Comparison of ENCODE assay signal across 9 cellular contexts in the genomic region with DNA sequence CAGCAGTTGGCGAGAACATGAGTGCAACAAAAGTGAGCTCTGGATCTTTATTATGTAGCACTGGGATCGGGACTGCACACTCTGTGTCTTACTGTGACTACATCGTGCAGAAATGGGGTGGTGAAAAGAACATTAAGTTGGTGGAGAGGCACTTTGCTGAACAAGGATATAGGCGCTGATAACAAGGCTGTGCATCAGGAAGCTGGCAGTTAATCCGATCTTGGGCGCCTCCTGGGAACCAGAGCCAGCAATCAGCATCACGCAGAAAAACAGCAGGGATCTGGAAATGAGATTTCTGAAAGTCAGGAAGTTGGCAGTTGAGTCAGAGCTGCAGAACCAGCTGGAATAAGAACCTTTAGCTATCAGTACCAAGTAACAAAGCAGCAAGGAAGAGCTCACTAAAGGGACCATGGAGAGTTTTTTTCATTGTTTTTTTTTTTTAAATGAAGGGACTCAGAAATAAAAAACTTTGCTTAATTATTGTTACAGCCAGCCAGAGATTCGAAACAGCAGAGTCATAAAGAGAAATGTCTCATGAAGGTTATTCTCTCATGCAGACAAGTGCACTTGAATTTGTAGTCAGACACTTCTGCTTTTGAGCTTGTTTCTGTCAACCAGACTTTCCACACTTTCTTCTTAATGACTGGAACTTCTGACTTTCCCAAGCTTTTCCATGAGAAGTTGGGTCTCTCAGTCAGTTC. TPM values are rescaled to one million over a fixed set of nuclear protein-coding genes. Genes with fewer than 3 reads are reported as not detected.
DNase-seq lines count a peak whose midpoint lies in the region; TF ChIP-seq lines count a peak whose summit lies in the region.
"Had no signal": no experiment of that assay in that cellular context is flagged by ENCODE, and none has a peak within 500 bp of the region (broad histone marks: within the 10 kb centered on the region; RNA-seq: fewer than 3 reads in every experiment).

No MANE protein-coding gene starts in this region.

- H3K4me1 ChIP-seq in H9 (ENCODE audit: insufficient read depth, low read length) (peaks cover 12% of the 10 kb centered on the region), iPS DF 6.9 (ENCODE audit: control insufficient read depth, insufficient read depth, low read length) (peaks cover 4% of the 10 kb centered on the region)

- peaks cover 3 to 27% of the 10 kb centered on the region in 2 experiments; a peak in 4 of 5 replicates for H3K9me3 Mint-ChIP-seq in H9
- H3K9me3 Mint-ChIP-seq in activated CD4-positive, alpha-beta T cell treated with anti-CD3 and anti-CD28 coated beads, Interleukin-2, amount 10 ng/mL, durations not matched to agents 24 days and 14 days = no peaks in the 10 kb centered on the region

- no peak overlapping the region for H4K5ac ChIP-seq in H9 (ENCODE audit: insufficient read length, low read depth, low read length)

- no peak overlapping the region for H3K18ac ChIP-seq in H9 (ENCODE audit: insufficient read length, low read depth, low read length)

- H2BK5ac ChIP-seq in H9 (ENCODE audit: insufficient read length, low read length) = no peak overlapping the region

- H3K27me3 Mint-ChIP-seq in H9 (ENCODE audit: low read depth) = peaks cover 3% of the 10 kb centered on the region; the same call in 1 of the 2 replicates
- peaks cover 7% of the 10 kb centered on the region for H3K27me3 Mint-ChIP-seq in activated CD4-positive, alpha-beta T cell treated with anti-CD3 and anti-CD28 coated beads, Interleukin-2, amount 10 ng/mL, durations not matched to agents 24 days and 14 days

- H2BK12ac ChIP-seq in H9 (ENCODE audit: insufficient read length, low read depth, low read length) = no peak overlapping the region

- H3K27ac Mint-ChIP-seq in H9 = peak overlapping the region; percentile 12 to 85 (median 59); a peak in 6 of 7 replicates
- no peak overlapping the region for H3K27ac Mint-ChIP-seq in activated CD4-positive, alpha-beta T cell treated with anti-CD3 and anti-CD28 coated beads, Interleukin-2, amount 10 ng/mL, durations not matched to agents 24 days and 14 days

- intact Hi-C loops in activated CD4-positive, alpha-beta T cell treated with anti-CD3 and anti-CD28 coated beads, Interleukin-2, amount 10 ng/mL, durations not matched to agents 24 days and 14 days (cut with micrococcal nuclease) = no loop called here

- H3K23me2 ChIP-seq in H9 (ENCODE audit: insufficient read length, low read depth, low read length, poor library complexity, severe bottlenecking) = no peaks in the 10 kb centered on the region

- no peak overlapping the region for H3K23ac ChIP-seq in H9 (ENCODE audit: insufficient read length, low read depth, low read length)

- peak overlapping the region in 1 of 2 experiments; percentile 7; a peak in 2 of 5 replicates for H3K4me3 Mint-ChIP-seq in H9
- no peak overlapping the region for H3K4me3 Mint-ChIP-seq in activated CD4-positive, alpha-beta T cell treated with anti-CD3 and anti-CD28 coated beads, Interleukin-2, amount 10 ng/mL, durations not matched to agents 24 days and 14 days

- peak overlapping the region; percentile 12 for H3K4me2 ChIP-seq in H9 (ENCODE audit: insufficient read depth, insufficient read length, low read length)

- H3K27ac ChIP-seq in H9 (ENCODE audit: insufficient read length, low read depth, low read length) (no peak overlapping the region), iPS DF 6.9 (ENCODE audit: low read length) (no peak overlapping the region)
- H3K27ac ChIP-seq: neutrophil had no signal

- no peaks in the 10 kb centered on the region; the same call in 1 of the 2 replicates for H3K27me3 ChIP-seq in H9 (ENCODE audit: insufficient read depth, low read length)
- H3K27me3 ChIP-seq in iPS DF 6.9 (ENCODE audit: control insufficient read depth, insufficient read depth, low read length) = no peaks in the 10 kb centered on the region; the same call in 1 of the 2 replicates
- H3K27me3 ChIP-seq: neutrophil had no signal

- no peaks in the 10 kb centered on the region for H3K79me1 ChIP-seq in H9 (ENCODE audit: insufficient read depth, low read depth, low read length, poor library complexity, severe bottlenecking)

- no peaks in the 10 kb centered on the region for H3K9me3 ChIP-seq in H9 (ENCODE audit: control insufficient read depth, low read depth, low read length)
- no peaks in the 10 kb centered on the region for H3K9me3 ChIP-seq in iPS DF 6.9 (ENCODE audit: control insufficient read depth, insufficient read depth, low read length)
- H3K9me3 ChIP-seq: neutrophil had no signal

- no peak overlapping the region for H4K91ac ChIP-seq in H9 (ENCODE audit: insufficient read length, low read depth, low read length)

- H3T11ph ChIP-seq in H9 (ENCODE audit: low read length) = no peak overlapping the region

- H3K36me3 ChIP-seq in iPS DF 6.9 (ENCODE audit: control insufficient read depth, insufficient read depth, low read length) = no peaks in the 10 kb centered on the region
- H3K36me3 ChIP-seq: neutrophil had no signal

- H3K79me2 ChIP-seq in H9 (ENCODE audit: insufficient read depth, low read length) = no peaks in the 10 kb centered on the region

- H3K4ac ChIP-seq in H9 (ENCODE audit: low read depth, low read length) = no peak overlapping the region

- H2BK15ac ChIP-seq in H9 (ENCODE audit: low read depth, low read length) = no peak overlapping the region

- no peak overlapping the region for H3K56ac ChIP-seq in H9 (ENCODE audit: insufficient read length, low read depth, low read length)

- H3K4me1 Mint-ChIP-seq in H9 = peaks cover 17 to 32% of the 10 kb centered on the region in 2 experiments
- no peaks in the 10 kb centered on the region for H3K4me1 Mint-ChIP-seq in activated CD4-positive, alpha-beta T cell treated with anti-CD3 and anti-CD28 coated beads, Interleukin-2, amount 10 ng/mL, durations not matched to agents 24 days and 14 days

- H3K36me3 Mint-ChIP-seq in H9 (ENCODE audit: insufficient read depth in 1 of 3, low read depth in 3 of 3) = peaks cover 0 to 13% (median 12%) of the 10 kb centered on the region in 3 experiments; a peak in 4 of 7 replicates
- H3K36me3 Mint-ChIP-seq in activated CD4-positive, alpha-beta T cell treated with anti-CD3 and anti-CD28 coated beads, Interleukin-2, amount 10 ng/mL, durations not matched to agents 24 days and 14 days (ENCODE audit: low read depth) = no peaks in the 10 kb centered on the region

- H2AFZ ChIP-seq in H9 (ENCODE audit: low read length) = peak overlapping the region; percentile 78

- no peak overlapping the region for H2BK120ac ChIP-seq in H9 (ENCODE audit: low read depth, low read length, poor library complexity, severe bottlenecking)

- no peak overlapping the region for H3K9ac ChIP-seq in H9 (ENCODE audit: extremely low read depth, insufficient read length, low read length)

- CTCF ChIA-PET in GM10248 (lab: Yijun Ruan, JAX) = interaction anchor here (1.6 to 2.9 kb wide), 3 partner anchors 10 to 14 kb away, joined by 6 to 12 read pairs (median 9); no protein-coding TSS in a partner anchor

- no peak overlapping the region for H2BK20ac ChIP-seq in H9 (ENCODE audit: low read depth, low read length, poor library complexity, severe bottlenecking)

- H4K20me1 ChIP-seq in H9 (ENCODE audit: control insufficient read depth, insufficient read depth, insufficient read length) = no peaks in the 10 kb centered on the region

- WGBS in H9 (ENCODE audit: extremely low coverage, insufficient read length, low lambda C conversion rate) = no CpG with 5 or more reads among the region's 8 CpGs
- WGBS in iPS DF 6.9 (ENCODE audit: insufficient coverage, insufficient read length) = no CpG with 5 or more reads among the region's 8 CpGs

- no peak overlapping the region for H2AK5ac ChIP-seq in H9 (ENCODE audit: insufficient read length, low read length)

- H4K8ac ChIP-seq in H9 (replicated peaks; ENCODE audit: insufficient read length, low read depth, low read length) = no peak overlapping the region

- TF ChIP-seq CTCF in H9 (conservative IDR thresholded peaks at IDR 0.05) = no peak
- TF ChIP-seq CTCF in GM10248 (IDR thresholded peaks at IDR 0.05; ENCODE audit: control extremely low read depth, extremely low read depth, low read depth, missing control alignments) = no peak

- POLR2A ChIA-PET in GM10248 (lab: Yijun Ruan, JAX) = no interaction called here

- H3K14ac ChIP-seq in H9 (ENCODE audit: insufficient read depth, low read length) = no peak overlapping the region

- no peak overlapping the region for H3K4me3 ChIP-seq in iPS DF 6.9 (ENCODE audit: low read length)

- peak; percentile 80 for DNase-seq in ELF-1 (ENCODE audit: low read depth, low spot score)
- DNase-seq in H9 = peak; percentile 54
- DNase-seq in OCI-M2 (lab: John Stamatoyannopoulos, UW; ENCODE audit: unreplicated experiment) = peak; percentile 71
- DNase-seq in iPS DF 6.9 (ENCODE audit: low read depth, low spot score) = peak; percentile 52
- DNase-seq in RPMI8226 = no peak
- DNase-seq in GM10248 (ENCODE audit: extremely low spot score) = no peak
- DNase-seq in NCI-H1694 treated with DMSO at 0.1 percent for 48 hours (lab: John Stamatoyannopoulos, UW) = no peak
- DNase-seq in activated CD4-positive, alpha-beta T cell treated with anti-CD3 and anti-CD28 coated beads, Interleukin-2, amount 10 ng/mL, durations not matched to agents 24 days and 14 days = no peak

RNA-seq across cellular contexts. Expression of a gene that starts 22.8 kb away (rescaled TPM):
- total RNA-seq in H9 (2021) = 0.63 and 0.86 TPM in 2 replicates
- 0.95 and 1.5 TPM in 2 replicates for total RNA-seq in activated CD4-positive, alpha-beta T cell treated with anti-CD3 and anti-CD28 coated beads, Interleukin-2, amount 10 ng/mL, durations not matched to agents 24 days and 14 days

Comparison
In these comparisons a context has a peak if more than half of its experiments do, and no peak if none do; other contexts are left out.
1. DNase-seq: peak in ELF-1 (single experiment), H9 (single experiment), OCI-M2 (single experiment) and iPS DF 6.9 (single experiment); none in RPMI8226 (single experiment), GM10248 (single experiment), NCI-H1694 treated with DMSO at 0.1 percent for 48 hours (single experiment) and activated CD4-positive, alpha-beta T cell treated with anti-CD3 and anti-CD28 coated beads, Interleukin-2, amount 10 ng/mL, durations not matched to agents 24 days and 14 days (single experiment).